Comparison of ENCODE assay signal across 7 cellular contexts in the genomic region with DNA sequence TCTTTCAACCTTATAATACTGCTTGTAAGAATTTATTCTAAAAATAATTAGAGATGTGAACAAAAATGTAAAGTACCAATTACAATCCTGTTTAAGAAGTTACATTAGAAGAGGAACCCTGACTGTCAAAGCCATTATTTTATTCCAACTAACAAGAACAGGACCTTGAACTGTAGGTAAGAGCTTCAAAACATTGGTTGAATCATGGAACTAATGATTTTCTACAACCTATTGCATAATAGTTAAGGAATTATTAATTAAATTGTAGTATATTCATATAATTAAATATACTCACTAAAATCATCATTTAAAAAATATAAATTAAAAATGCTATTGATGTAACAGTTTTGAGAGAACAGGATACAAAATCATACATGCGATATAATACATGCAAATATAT.
"Had no signal": no experiment of that assay in that cellular context is flagged by ENCODE, and none has a peak within 500 bp of the region (broad histone marks: within the 10 kb centered on the region; RNA-seq: fewer than 3 reads in every experiment).

No MANE protein-coding gene starts in this region.

- H3K27ac ChIP-seq: HL-60 had no signal

- FAIRE-seq: H1, H54 had no signal

- H3K4me2 ChIP-seq: GM23338 had no signal

- H2AFZ ChIP-seq: GM23338 had no signal

- ATAC-seq: GM23338 had no signal

- DNase-seq: H9, HCEC 1CT, KBM-7 had no signal

- H3K4me3 ChIP-seq: GM23338 had no signal
